19 cellular contexts compared by ENCODE assay signal in the genomic region with DNA sequence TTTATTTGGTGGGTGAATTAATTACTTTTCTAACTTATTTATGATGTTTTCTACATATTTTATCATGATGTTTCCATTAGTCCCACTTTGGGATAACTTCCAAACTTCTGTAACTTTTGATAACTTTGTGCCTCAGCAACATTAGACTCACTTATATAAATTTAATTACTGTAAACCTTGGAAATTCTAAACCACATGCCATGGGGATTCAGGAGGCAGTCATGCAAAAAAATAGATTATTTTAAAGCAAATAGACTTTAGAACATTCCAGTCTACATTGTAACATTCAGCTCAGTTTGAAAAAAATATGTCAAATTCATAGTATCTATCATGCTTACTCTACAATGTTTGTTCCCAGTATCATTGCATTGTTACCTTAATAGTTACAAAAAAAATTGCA.
"Had no signal": no experiment of that assay in that cellular context is flagged by ENCODE, and none has a peak within 500 bp of the region (broad histone marks: within the 10 kb centered on the region; RNA-seq: fewer than 3 reads in every experiment).

No MANE protein-coding gene starts in this region.

- H3K27ac ChIP-seq: RWPE1 had no signal

- DNase-seq: Karpas-422, KG1, MM.1S, NCI-H1092 treated with DMSO at 0.1 percent for 48 hours, NCI-H1436, NCI-H187, NCI-H2029, NCI-H2081 treated with DMSO at 0.1 percent for 48 hours, NCI-H2171, NCI-H226, NCI-H446, NCI-H510A, NCI-H524 treated with DMSO at 0.1 percent for 48 hours, NCI-H69, NCI-H774, PC-3, SHP77 had no signal

- ATAC-seq: Panc1, PC-3 had no signal
